Comparison of ENCODE assay signal across 22 cellular contexts in the genomic region with DNA sequence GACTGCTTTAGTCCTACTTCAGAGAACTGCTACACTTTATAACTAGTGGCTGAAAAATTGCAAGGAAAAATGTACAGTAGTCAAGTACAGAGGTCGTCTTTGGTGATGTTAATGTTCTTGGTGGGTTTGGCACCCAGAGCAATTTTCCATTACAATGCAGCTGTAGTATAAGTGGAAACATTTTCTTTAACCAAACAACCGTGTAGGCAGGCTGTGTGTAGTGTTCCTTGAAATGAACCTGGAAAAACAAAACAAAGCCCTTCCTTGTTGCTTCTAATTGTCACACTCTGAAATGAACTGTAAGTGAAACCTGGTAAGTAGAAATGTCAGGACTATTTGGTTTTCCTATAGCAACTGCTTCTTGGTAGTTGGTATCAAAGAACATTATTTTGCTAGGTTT.
A peak's percentile ranks its signal among the peaks of the same experiment; 100 is the strongest.
DNase-seq lines count a peak whose midpoint lies in the region; ATAC-seq and TF ChIP-seq lines count a peak whose summit lies in the region.
"Had no signal": no experiment of that assay in that cellular context is flagged by ENCODE, and none has a peak within 500 bp of the region (broad histone marks: within the 10 kb centered on the region; RNA-seq: fewer than 3 reads in every experiment).

No MANE protein-coding gene starts in this region.

- POLR2A ChIA-PET in Caco-2 (lab: Charles Lee): no interaction called here

- no peak overlapping the region for H4K8ac ChIP-seq in trophoblast cell (ENCODE audit: low read depth, low read length)

- H3K4me1 Mint-ChIP-seq in stimulated activated naive B cell treated with anti-CD40 and anti-IgM and Interleukin-4, amounts not matched to agents 10 μg/mL and 1 μg/mL and 100 μg/mL, for 72 hours: peaks cover 7 to 17% of the 10 kb centered on the region in 2 donors
- no peaks in the 10 kb centered on the region for H3K4me1 Mint-ChIP-seq in Caco-2 (ENCODE audit: low read depth, unreplicated experiment)

- no peak overlapping the region for H3K4ac ChIP-seq in trophoblast cell (ENCODE audit: low read depth, low read length)

- no peak overlapping the region for H3K18ac ChIP-seq in trophoblast cell (ENCODE audit: low read length)

- H2BK120ac ChIP-seq in trophoblast cell (ENCODE audit: insufficient read depth, low read length, poor library complexity): no peak overlapping the region

- H3K27ac ChIP-seq in hepatocyte: peak overlapping the region; percentile 38
- no peak overlapping the region for H3K27ac ChIP-seq in trophoblast cell (ENCODE audit: low read depth, low read length)
- H3K27ac ChIP-seq: A549, breast epithelium, gastrocnemius medialis, GM23248, pancreas, right lobe of liver, RWPE1 had no signal

- 49% methylated on average over 2 of the region's 2 CpGs for WGBS in hepatocyte (ENCODE audit: low lambda C conversion rate, missing lambda C conversion rate)
- no CpG with 5 or more reads among the region's 2 CpGs for WGBS in trophoblast cell (ENCODE audit: extremely low coverage, insufficient coverage, insufficient read length)

- H3K9me2 ChIP-seq in hepatocyte (replicated peaks; ENCODE audit: insufficient read depth): no peaks in the 10 kb centered on the region

- H3K4me3 Mint-ChIP-seq in stimulated activated naive B cell treated with anti-CD40 and anti-IgM and Interleukin-4, amounts not matched to agents 10 μg/mL and 1 μg/mL and 100 μg/mL, for 72 hours: no peak overlapping the region
- no peak overlapping the region for H3K4me3 Mint-ChIP-seq in Caco-2 (ENCODE audit: unreplicated experiment)
- H3K4me3 Mint-ChIP-seq: B cell, naive B cell had no signal

- no peak overlapping the region for H2AFZ ChIP-seq in hepatocyte
- H2AFZ ChIP-seq in trophoblast cell (ENCODE audit: insufficient read depth, low read length, poor library complexity): no peak overlapping the region
- H2AFZ ChIP-seq: GM23248 had no signal

- H3K79me1 ChIP-seq in trophoblast cell (ENCODE audit: low read length): no peaks in the 10 kb centered on the region

- DNase-seq in NCI-H2107 treated with DMSO at 0.1 percent for 48 hours (lab: John Stamatoyannopoulos, UW; ENCODE audit: unreplicated experiment): peak; percentile 39
- DNase-seq in NCI-H2107 (lab: John Stamatoyannopoulos, UW): no peak
- DNase-seq in astrocyte of the hippocampus (ENCODE audit: low read depth, low spot score): peak; percentile 83
- DNase-seq in hepatocyte (ENCODE audit: low spot score): no peak
- no peak for DNase-seq in stimulated activated naive B cell treated with anti-CD40 and anti-IgM and Interleukin-4, amounts not matched to agents 10 μg/mL and 1 μg/mL and 100 μg/mL, for 72 hours
- DNase-seq in Caco-2: no peak
- DNase-seq in trophoblast cell: no peak
- DNase-seq: activated CD8-positive, alpha-beta memory T cell treated with anti-CD3 and anti-CD28 coated beads, Interleukin-2, amount 50 U/mL, for 48 hours; COR-L47; cortex of kidney; gastrocnemius medialis; GM23248; naive B cell; NCI-H1048; NCI-H2029 treated with DMSO at 0.1 percent for 48 hours; pancreas; right lobe of liver had no signal

- no peak overlapping the region for H3K23ac ChIP-seq in trophoblast cell (ENCODE audit: low read length)

- no peaks in the 10 kb centered on the region for H3K36me3 ChIP-seq in hepatocyte (replicated peaks; ENCODE audit: insufficient read depth, low read depth)
- H3K36me3 ChIP-seq in Caco-2 (ENCODE audit: control insufficient read depth, insufficient read depth, low read length): no peaks in the 10 kb centered on the region
- no peaks in the 10 kb centered on the region for H3K36me3 ChIP-seq in trophoblast cell (ENCODE audit: control insufficient read depth in 1 of 2, insufficient read depth in 2 of 2, low read length in 2 of 2)
- H3K36me3 ChIP-seq: breast epithelium, gastrocnemius medialis, pancreas, right lobe of liver had no signal

- ATAC-seq in stimulated activated naive B cell treated with anti-CD40 and anti-IgM and Interleukin-4, amounts not matched to agents 10 μg/mL and 1 μg/mL and 100 μg/mL, for 72 hours (replicated peaks): peak; percentile 16 to 25
- no peak for ATAC-seq in HG02938 (IDR thresholded peaks at IDR 0.05; ENCODE audit: unreplicated experiment)
- ATAC-seq: A549, gastrocnemius medialis, right lobe of liver had no signal

- no peak overlapping the region for H2BK12ac ChIP-seq in trophoblast cell (ENCODE audit: low read length)

- peaks cover 0 to 14% of the 10 kb centered on the region in 2 donors for H3K27me3 Mint-ChIP-seq in stimulated activated naive B cell treated with anti-CD40 and anti-IgM and Interleukin-4, amounts not matched to agents 10 μg/mL and 1 μg/mL and 100 μg/mL, for 72 hours
- H3K27me3 Mint-ChIP-seq in Caco-2 (ENCODE audit: insufficient read depth, unreplicated experiment): peaks cover 2% of the 10 kb centered on the region

- no peaks in the 10 kb centered on the region for H3K4me1 ChIP-seq in hepatocyte (ENCODE audit: insufficient read depth)
- no peaks in the 10 kb centered on the region for H3K4me1 ChIP-seq in Caco-2
- no peaks in the 10 kb centered on the region for H3K4me1 ChIP-seq in trophoblast cell (ENCODE audit: control insufficient read depth in 1 of 2, insufficient read depth in 2 of 2, low read length in 2 of 2)
- H3K4me1 ChIP-seq: A549, breast epithelium, gastrocnemius medialis, pancreas, right lobe of liver had no signal

- no peak overlapping the region for H3K9ac ChIP-seq in trophoblast cell (ENCODE audit: low read length)
- H3K9ac ChIP-seq: GM23248 had no signal

- no peaks in the 10 kb centered on the region for H3K36me3 Mint-ChIP-seq in stimulated activated naive B cell treated with anti-CD40 and anti-IgM and Interleukin-4, amounts not matched to agents 10 μg/mL and 1 μg/mL and 100 μg/mL, for 72 hours
- no peaks in the 10 kb centered on the region for H3K36me3 Mint-ChIP-seq in Caco-2 (ENCODE audit: insufficient read depth, unreplicated experiment)
- H3K36me3 Mint-ChIP-seq: naive B cell had no signal

- H4K12ac ChIP-seq in trophoblast cell (ENCODE audit: low read depth, low read length): no peak overlapping the region

- CTCF ChIA-PET in Caco-2 (lab: Charles Lee): no interaction called here

- no peak overlapping the region for H2AK5ac ChIP-seq in trophoblast cell (ENCODE audit: low read length)

- no peaks in the 10 kb centered on the region for H3K9me3 Mint-ChIP-seq in stimulated activated naive B cell treated with anti-CD40 and anti-IgM and Interleukin-4, amounts not matched to agents 10 μg/mL and 1 μg/mL and 100 μg/mL, for 72 hours
- H3K9me3 Mint-ChIP-seq in Caco-2 (ENCODE audit: unreplicated experiment): no peaks in the 10 kb centered on the region
- H3K9me3 Mint-ChIP-seq: naive B cell had no signal

- intact Hi-C loops in Caco-2 (cut with micrococcal nuclease; ENCODE audit: unreplicated experiment): no loop called here

- H3K79me2 ChIP-seq in hepatocyte (no peaks in the 10 kb centered on the region), trophoblast cell (ENCODE audit: control insufficient read depth, insufficient read depth, low read length, poor library complexity) (no peaks in the 10 kb centered on the region)

- H3K27me3 ChIP-seq in hepatocyte (no peaks in the 10 kb centered on the region), Caco-2 (replicated peaks; ENCODE audit: control insufficient read depth, insufficient read depth, low read length) (no peaks in the 10 kb centered on the region), trophoblast cell (ENCODE audit: insufficient read depth, low read length) (no peaks in the 10 kb centered on the region)
- H3K27me3 ChIP-seq: breast epithelium, gastrocnemius medialis, pancreas, right lobe of liver had no signal

- H3K27ac Mint-ChIP-seq in stimulated activated naive B cell treated with anti-CD40 and anti-IgM and Interleukin-4, amounts not matched to agents 10 μg/mL and 1 μg/mL and 100 μg/mL, for 72 hours: no peak overlapping the region
- no peak overlapping the region for H3K27ac Mint-ChIP-seq in Caco-2 (ENCODE audit: unreplicated experiment)
- H3K27ac Mint-ChIP-seq: B cell had no signal

- no peak overlapping the region for H4K91ac ChIP-seq in trophoblast cell (ENCODE audit: low read depth, low read length)

- H3K4me3 ChIP-seq in hepatocyte (no peak overlapping the region), Caco-2 (ENCODE audit: low read depth, low read length) (no peak overlapping the region), trophoblast cell (ENCODE audit: low read depth, low read length) (no peak overlapping the region)
- H3K4me3 ChIP-seq: A549, breast epithelium, gastrocnemius medialis, GM23248, pancreas, right lobe of liver had no signal

- H3K9me3 ChIP-seq in hepatocyte (ENCODE audit: low read depth) (no peaks in the 10 kb centered on the region), Caco-2 (no peaks in the 10 kb centered on the region), trophoblast cell (ENCODE audit: insufficient read depth, low read depth, low read length) (no peaks in the 10 kb centered on the region)
- H3K9me3 ChIP-seq: A549, breast epithelium, gastrocnemius medialis, pancreas, right lobe of liver had no signal

- TF ChIP-seq CTCF in hepatocyte (IDR thresholded peaks at IDR 0.05; ENCODE audit: poor library complexity): no peak
- no peak for TF ChIP-seq CTCF in Caco-2 (IDR thresholded peaks at IDR 0.05; ENCODE audit: insufficient read depth in 1 of 2, low read depth in 1 of 2, low read length in 1 of 2, severe bottlenecking in 1 of 2, unreplicated experiment in 1 of 2)

- H2BK5ac ChIP-seq in trophoblast cell (ENCODE audit: low read depth, low read length, poor library complexity): no peak overlapping the region

- no TSS peak for BruUV-seq in Caco-2 (replicated peaks; lab: Mats Ljungman, UMichigan)

- no peaks in the 10 kb centered on the region for H4K20me1 ChIP-seq in hepatocyte (ENCODE audit: insufficient read depth, poor library complexity, severe bottlenecking)

- no peak overlapping the region for H3K14ac ChIP-seq in trophoblast cell (ENCODE audit: low read length)

- H3K4me2 ChIP-seq in hepatocyte (no peak overlapping the region), trophoblast cell (ENCODE audit: low read length) (no peak overlapping the region)
- H3K4me2 ChIP-seq: A549 had no signal

Comparison
In these comparisons a context has a peak if more than half of its experiments do, and no peak if none do; other contexts are left out.
1. DNase-seq: peak in NCI-H2107 treated with DMSO at 0.1 percent for 48 hours (single experiment) and astrocyte of the hippocampus (single experiment); none in NCI-H2107 (single experiment), hepatocyte (single experiment), stimulated activated naive B cell treated with anti-CD40 and anti-IgM and Interleukin-4, amounts not matched to agents 10 μg/mL and 1 μg/mL and 100 μg/mL, for 72 hours (single experiment), Caco-2 (0 of 2) and trophoblast cell (0 of 2).